Comparison of ENCODE assay signal across 11 cellular contexts in genomic region chr12:51219345-51219744, GRCh38. TPM values are rescaled to one million over a fixed set of nuclear protein-coding genes. Genes with fewer than 3 reads are reported as not detected.
DNase-seq lines count a peak whose midpoint lies in the region; ATAC-seq, FAIRE-seq and TF ChIP-seq lines count a peak whose summit lies in the region.
"Had no signal": no experiment of that assay in that cellular context is flagged by ENCODE, and none has a peak within 500 bp of the region (broad histone marks: within the 10 kb centered on the region; RNA-seq: fewer than 3 reads in every experiment).

No MANE protein-coding gene starts in this region.

- TF ChIP-seq POLR2A in uterus (IDR thresholded peaks at IDR 0.05), result no peak

- TF ChIP-seq CTCF in left ventricle myocardium inferior (IDR thresholded peaks at IDR 0.05; ENCODE audit: borderline replicate concordance), result no peak
- TF ChIP-seq CTCF in activated B cell treated with CpG ODN at 0.5 μM for 24 hours (IDR thresholded peaks at IDR 0.05), result no peak
- TF ChIP-seq CTCF in kidney (IDR thresholded peaks at IDR 0.05; ENCODE audit: borderline replicate concordance, extremely low read depth, insufficient read depth), result no peak
- TF ChIP-seq CTCF in uterus (IDR thresholded peaks at IDR 0.05), result no peak

- peak overlapping the region; percentile 59 for H3K27ac Mint-ChIP-seq in activated B cell treated with CpG ODN at 0.5 μM for 24 hours

- POLR2A ChIA-PET in activated B cell treated with CpG ODN at 0.5 μM for 24 hours (lab: Charles Lee), result interaction anchor here (0.6 to 5.1 kb wide), 5 partner anchors 20 to 1815 kb away, joined by 4 to 198 read pairs (median 12); partner anchors contain the start of genes CSRNP2, DAZAP2, GALNT6 and SMAGP

- FAIRE-seq in kidney (lab: Jason Lieb, UNC), result no peak

- H3K4me1 ChIP-seq in left ventricle myocardium inferior, result peaks cover 31% of the 10 kb centered on the region
- H3K4me1 ChIP-seq in right cardiac atrium (ENCODE audit: control insufficient read depth, insufficient read depth, low read length), result peaks cover 3% of the 10 kb centered on the region
- peaks cover 11 to 18% of the 10 kb centered on the region in 2 donors for H3K4me1 ChIP-seq in kidney (ENCODE audit: control insufficient read depth in 1 of 2, insufficient read depth in 1 of 2, low read depth in 1 of 2, low read length in 2 of 2)
- H3K4me1 ChIP-seq in uterus, result no peaks in the 10 kb centered on the region

- peaks cover 17% of the 10 kb centered on the region for H3K4me1 Mint-ChIP-seq in activated B cell treated with CpG ODN at 0.5 μM for 24 hours

- no peak for ATAC-seq in right cardiac atrium
- no peak for ATAC-seq in activated B cell treated with CpG ODN at 0.5 μM for 24 hours (ENCODE audit: low read depth)
- no peak for ATAC-seq in HG03521 (IDR thresholded peaks at IDR 0.05; ENCODE audit: unreplicated experiment)

- peak overlapping the region; percentile 96 for H3K27ac ChIP-seq in left ventricle myocardium inferior (replicated peaks)
- H3K27ac ChIP-seq in right cardiac atrium (ENCODE audit: low read length), result no peak overlapping the region
- peak overlapping the region in 1 of 2 donors; percentile 95 for H3K27ac ChIP-seq in kidney (ENCODE audit: low read depth in 2 of 2, low read length in 2 of 2)
- peak overlapping the region; percentile 97 to 99 for H3K27ac ChIP-seq in uterus
- H3K27ac ChIP-seq: HL-60 had no signal

- no peaks in the 10 kb centered on the region for H3K27me3 Mint-ChIP-seq in activated B cell treated with CpG ODN at 0.5 μM for 24 hours

- H3K4me3 Mint-ChIP-seq in activated B cell treated with CpG ODN at 0.5 μM for 24 hours, result peak overlapping the region; percentile 55

- CTCF ChIA-PET in activated B cell treated with CpG ODN at 0.5 μM for 24 hours (lab: Charles Lee), result interaction anchor here (1.2 to 1.7 kb wide), 2 partner anchors 125 to 313 kb away, joined by 3 to 4 read pairs; no protein-coding TSS in a partner anchor

- 89% methylated on average over 5 of the region's 5 CpGs for WGBS in right cardiac atrium

- no peaks in the 10 kb centered on the region for H3K27me3 ChIP-seq in left ventricle myocardium inferior (ENCODE audit: low read depth)
- H3K27me3 ChIP-seq in right cardiac atrium (ENCODE audit: control insufficient read depth, insufficient read depth), result no peaks in the 10 kb centered on the region
- no peaks in the 10 kb centered on the region for H3K27me3 ChIP-seq in uterus

- H3K9me3 Mint-ChIP-seq in activated B cell treated with CpG ODN at 0.5 μM for 24 hours, result no peaks in the 10 kb centered on the region

- peak overlapping the region in 1 of 2 donors; percentile 93 for H3K9ac ChIP-seq in kidney (ENCODE audit: low read length in 2 of 2)

- H3K4me3 ChIP-seq in left ventricle myocardium inferior, result no peak overlapping the region
- H3K4me3 ChIP-seq in right cardiac atrium (ENCODE audit: low read length), result no peak overlapping the region
- peak overlapping the region; percentile 3 to 86 for H3K4me3 ChIP-seq in kidney (ENCODE audit: low read length in 2 of 2)
- H3K4me3 ChIP-seq in uterus, result no peak overlapping the region

- DNase-seq in left ventricle myocardium inferior, result no peak
- no peak for DNase-seq in right cardiac atrium
- DNase-seq in activated B cell treated with CpG ODN at 0.5 μM for 24 hours, result no peak
- DNase-seq in kidney, result no peak
- no peak for DNase-seq in uterus
- no peak for DNase-seq in iPS-NIHi11 (ENCODE audit: low spot score)
- no peak for DNase-seq in NCI-H128 (lab: John Stamatoyannopoulos, UW; ENCODE audit: unreplicated experiment)
- DNase-seq: NCI-H2029, SIG-M5 had no signal

- intact Hi-C loops in left ventricle myocardium inferior (cut with micrococcal nuclease), result no loop called here
- intact Hi-C loops in right cardiac atrium (cut with DNase I), result no loop called here
- intact Hi-C loops in activated B cell treated with CpG ODN at 0.5 μM for 24 hours (cut with micrococcal nuclease), result loop anchor here (2.0 to 5.0 kb wide), 2 partner anchors 192 to 455 kb away; partner anchors contain the start of genes ATF1 and SLC11A2
- intact Hi-C loops in kidney (cut with DNase I), result no loop called here
- intact Hi-C loops in uterus (cut with DNase I; ENCODE audit: low total_unique reads), result no loop called here

- H3K9me3 ChIP-seq in left ventricle myocardium inferior (replicated peaks) (no peaks in the 10 kb centered on the region), right cardiac atrium (ENCODE audit: control insufficient read depth, low read length) (no peaks in the 10 kb centered on the region), kidney (ENCODE audit: control insufficient read depth in 1 of 2, low read length in 2 of 2) (no peaks in the 10 kb centered on the region), uterus (no peaks in the 10 kb centered on the region)

- H3K36me3 Mint-ChIP-seq in activated B cell treated with CpG ODN at 0.5 μM for 24 hours (ENCODE audit: low read depth), result peaks cover 4% of the 10 kb centered on the region

- H3K36me3 ChIP-seq in left ventricle myocardium inferior, result no peaks in the 10 kb centered on the region
- H3K36me3 ChIP-seq in kidney (ENCODE audit: control insufficient read depth in 1 of 2, insufficient read depth in 2 of 2, low read length in 2 of 2), result no peaks in the 10 kb centered on the region
- no peaks in the 10 kb centered on the region for H3K36me3 ChIP-seq in uterus

RNA-seq across cellular contexts. Expression of gene POU6F1, which starts 1.5 kb away (rescaled TPM):
- 9.9 TPM for total RNA-seq in left ventricle myocardium inferior
- total RNA-seq in right cardiac atrium, result 10 to 100 TPM in 1 of 4 donors, 1 to 10 TPM in 3; 7.7 to 10.2 (median 8.4) TPM
- 4.6 TPM for polyA plus RNA-seq in right cardiac atrium
- total RNA-seq in activated B cell treated with CpG ODN at 0.5 μM for 24 hours, result 20.3 and 26.2 TPM in 2 replicates
- total RNA-seq in kidney, result 20.0 TPM
- polyA plus RNA-seq in kidney (ENCODE audit: insufficient read depth, low read depth, low replicate concordance), result 5.2 TPM
- total RNA-seq in uterus, result 10 to 100 TPM in 1 of 4 donors, 1 to 10 TPM in 3; 2.6 to 60.6 (median 5.8) TPM

RNA-seq across cellular contexts. Expression of gene DAZAP2, which starts 19.3 kb away (rescaled TPM):
- total RNA-seq in left ventricle myocardium inferior (179 TPM), right cardiac atrium (100 to 1,000 TPM; 150 to 176 (median 168) TPM), activated B cell treated with CpG ODN at 0.5 μM for 24 hours (209 and 214 TPM in 2 replicates), kidney (319 TPM), uterus (100 to 1,000 TPM in 3 of 4 donors, 10 to 100 TPM in 1; 63.3 to 229 (median 192) TPM)
- polyA plus RNA-seq in right cardiac atrium (135 TPM), kidney (ENCODE audit: insufficient read depth, low read depth, low replicate concordance) (363 TPM)

RNA-seq across cellular contexts. Expression of gene TFCP2, which starts 46.4 kb away (rescaled TPM):
- total RNA-seq in left ventricle myocardium inferior (22.8 TPM), right cardiac atrium (10 to 100 TPM; 17.4 to 25.1 (median 20.3) TPM), activated B cell treated with CpG ODN at 0.5 μM for 24 hours (34.9 and 36.7 TPM in 2 replicates), kidney (31.2 TPM), uterus (10 to 100 TPM in 3 of 4 donors, 1 to 10 TPM in 1; 6.1 to 30.7 (median 19.8) TPM)
- polyA plus RNA-seq in right cardiac atrium (11.8 TPM), kidney (ENCODE audit: insufficient read depth, low read depth, low replicate concordance) (15.2 TPM)

RNA-seq across cellular contexts. Expression of gene SMAGP, which starts 50.9 kb away (rescaled TPM):
- total RNA-seq in left ventricle myocardium inferior (3.3 TPM), right cardiac atrium (1 to 10 TPM; 1.4 to 6.2 (median 3.1) TPM), activated B cell treated with CpG ODN at 0.5 μM for 24 hours (11.4 and 11.5 TPM in 2 replicates), kidney (28.5 TPM), uterus (10 to 100 TPM in 2 of 4 donors, 1 to 10 TPM in 2; 1.2 to 19.0 (median 9.5) TPM)
- polyA plus RNA-seq in right cardiac atrium (3.6 TPM), kidney (ENCODE audit: insufficient read depth, low read depth, low replicate concordance) (22.8 TPM)

Comparison
In these comparisons a context has a peak if more than half of its experiments do, and no peak if none do; other contexts are left out.
1. H3K4me3 ChIP-seq: peak in kidney (2 of 2); none in left ventricle myocardium inferior (single experiment), right cardiac atrium (single experiment) and uterus (0 of 2).